8 cellular contexts compared by ENCODE assay signal in the genomic region with DNA sequence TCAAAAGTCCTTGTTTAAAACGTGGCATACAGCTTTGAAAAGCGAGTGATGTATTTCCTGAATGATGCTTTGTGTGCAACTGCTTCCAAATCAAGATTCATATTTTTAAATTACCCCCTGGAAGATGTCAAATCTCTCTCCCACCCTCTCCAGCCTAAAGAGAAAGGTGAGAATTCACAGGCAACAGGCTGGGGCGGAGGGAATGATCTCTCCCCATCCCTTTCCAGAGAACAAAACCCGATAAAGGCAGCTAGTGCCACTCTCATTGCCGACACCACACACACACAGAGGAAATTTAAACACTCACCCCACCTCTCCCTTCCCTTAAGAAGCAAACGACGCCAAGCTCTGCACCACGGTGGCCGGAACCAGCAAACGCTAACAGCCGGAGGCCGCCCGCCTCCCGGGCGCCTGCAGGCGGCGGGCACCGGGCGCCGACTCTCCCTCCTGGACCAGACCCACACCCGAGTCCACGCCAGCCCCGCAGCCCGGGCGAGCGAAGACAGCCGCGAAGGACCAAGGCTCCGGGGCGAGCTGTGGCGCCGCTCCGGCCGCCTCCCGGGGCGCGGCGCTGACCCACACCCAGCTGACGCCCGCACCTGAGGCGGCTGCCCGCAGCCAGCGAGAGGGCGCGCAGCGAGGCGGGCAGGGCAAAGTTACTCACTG. TPM values are rescaled to one million over a fixed set of nuclear protein-coding genes. Genes with fewer than 3 reads are reported as not detected.
DNase-seq lines count a peak whose midpoint lies in the region; ATAC-seq lines count a peak whose summit lies in the region.

No MANE protein-coding gene starts in this region.

- peaks cover 34 to 55% of the 10 kb centered on the region in 2 donors for H3K4me1 Mint-ChIP-seq in stimulated activated naive B cell treated with anti-CD40 and anti-IgM and Interleukin-4, amounts not matched to agents 10 μg/mL and 1 μg/mL and 100 μg/mL, for 72 hours

- peak overlapping the region; percentile 85 to 94 for H3K4me3 Mint-ChIP-seq in stimulated activated naive B cell treated with anti-CD40 and anti-IgM and Interleukin-4, amounts not matched to agents 10 μg/mL and 1 μg/mL and 100 μg/mL, for 72 hours

- peak overlapping the region; percentile 80 for H3K56ac ChIP-seq in mesendoderm (ENCODE audit: low read length)

- H3K36me3 Mint-ChIP-seq in stimulated activated naive B cell treated with anti-CD40 and anti-IgM and Interleukin-4, amounts not matched to agents 10 μg/mL and 1 μg/mL and 100 μg/mL, for 72 hours = peaks cover 7 to 24% of the 10 kb centered on the region in 2 donors

- peaks cover 22% of the 10 kb centered on the region for H3K4me1 ChIP-seq in mesendoderm (ENCODE audit: control insufficient read depth, low read depth, low read length)

- no peaks in the 10 kb centered on the region for H3K27me3 Mint-ChIP-seq in stimulated activated naive B cell treated with anti-CD40 and anti-IgM and Interleukin-4, amounts not matched to agents 10 μg/mL and 1 μg/mL and 100 μg/mL, for 72 hours

- H3K27me3 ChIP-seq in mesendoderm (ENCODE audit: insufficient read depth, low read length, poor library complexity) = no peaks in the 10 kb centered on the region

- no peak overlapping the region for H2AK5ac ChIP-seq in mesendoderm (ENCODE audit: low read length)

- ATAC-seq in GM21367 (IDR thresholded peaks at IDR 0.05; ENCODE audit: unreplicated experiment) (peak; percentile 21), HG03575 (IDR thresholded peaks at IDR 0.05; ENCODE audit: extremely low read depth, insufficient number of reproducible peaks, low FRiP score, unreplicated experiment) (peak; percentile 2)
- peak; percentile 29 to 32 for ATAC-seq in stimulated activated naive B cell treated with anti-CD40 and anti-IgM and Interleukin-4, amounts not matched to agents 10 μg/mL and 1 μg/mL and 100 μg/mL, for 72 hours (replicated peaks)

- WGBS in mesendoderm (ENCODE audit: extremely low coverage, insufficient coverage, low lambda C conversion rate) = no CpG with 5 or more reads among the region's 47 CpGs

- no peak overlapping the region for H4K5ac ChIP-seq in mesendoderm (ENCODE audit: low read length)

- peaks cover 73% of the 10 kb centered on the region for H3K79me2 ChIP-seq in mesendoderm (ENCODE audit: control insufficient read depth, insufficient read depth, low read length)

- peaks cover 4% of the 10 kb centered on the region for H3K36me3 ChIP-seq in mesendoderm (ENCODE audit: control insufficient read depth, insufficient read depth, low read length)

- peak overlapping the region; percentile 48 for H2BK120ac ChIP-seq in mesendoderm (ENCODE audit: low read depth, low read length)

- H3K9ac ChIP-seq in mesendoderm (ENCODE audit: low read length) = peak overlapping the region; percentile 79

- peak overlapping the region; percentile 79 for H3K4me3 ChIP-seq in mesendoderm (ENCODE audit: low read length)

- H3K4ac ChIP-seq in mesendoderm (ENCODE audit: low read depth, low read length) = no peak overlapping the region

- H2BK15ac ChIP-seq in mesendoderm (replicated peaks; ENCODE audit: low read depth) = peak overlapping the region; percentile 21

- H2BK5ac ChIP-seq in mesendoderm (ENCODE audit: low read length) = no peak overlapping the region

- peak overlapping the region; percentile 96 for H3K27ac ChIP-seq in mesendoderm (ENCODE audit: low read depth, low read length)

- H3K79me1 ChIP-seq in mesendoderm (ENCODE audit: low read length) = peaks cover 30% of the 10 kb centered on the region

- peak overlapping the region; percentile 84 for H3K4me2 ChIP-seq in mesendoderm (ENCODE audit: low read length)

- DNase-seq in EH (ENCODE audit: low read depth) = peak; percentile 51
- peak; percentile 67 for DNase-seq in UCSD-AML1 (lab: John Stamatoyannopoulos, UW; ENCODE audit: unreplicated experiment)
- peak; percentile 58 for DNase-seq in dermis blood vessel endothelial cell
- peak; percentile 51 for DNase-seq in mesendoderm
- DNase-seq in stimulated activated naive B cell treated with anti-CD40 and anti-IgM and Interleukin-4, amounts not matched to agents 10 μg/mL and 1 μg/mL and 100 μg/mL, for 72 hours = no peak
- no peak for DNase-seq in NCI-H128 (lab: John Stamatoyannopoulos, UW; ENCODE audit: unreplicated experiment)

- no peak overlapping the region for H3K23ac ChIP-seq in mesendoderm (ENCODE audit: low read length)

- H3K18ac ChIP-seq in mesendoderm (ENCODE audit: low read length) = peak overlapping the region; percentile 91

- H4K8ac ChIP-seq in mesendoderm (ENCODE audit: low read depth, low read length) = no peak overlapping the region

- H3K27ac Mint-ChIP-seq in stimulated activated naive B cell treated with anti-CD40 and anti-IgM and Interleukin-4, amounts not matched to agents 10 μg/mL and 1 μg/mL and 100 μg/mL, for 72 hours = peak overlapping the region; percentile 84

- H3K9me3 Mint-ChIP-seq in stimulated activated naive B cell treated with anti-CD40 and anti-IgM and Interleukin-4, amounts not matched to agents 10 μg/mL and 1 μg/mL and 100 μg/mL, for 72 hours = no peaks in the 10 kb centered on the region

RNA-seq across cellular contexts. Expression of a gene that starts 0.5 kb away (rescaled TPM):
- total RNA-seq in dermis blood vessel endothelial cell = 12.4 and 12.8 TPM in 2 replicates
- 8.9 TPM for polyA plus RNA-seq in mesendoderm (2013, experiment 1 of 2)
- 9.3 TPM for polyA plus RNA-seq in mesendoderm (2013, experiment 2 of 2)

RNA-seq across cellular contexts. Expression of a gene that starts 1.8 kb away (rescaled TPM):
- 106 and 116 TPM in 2 replicates for total RNA-seq in dermis blood vessel endothelial cell
- polyA plus RNA-seq in mesendoderm (2013, experiment 1 of 2) = 313 TPM
- 316 TPM for polyA plus RNA-seq in mesendoderm (2013, experiment 2 of 2)

Comparison
In these comparisons a context has a peak if more than half of its experiments do, and no peak if none do; other contexts are left out.
1. DNase-seq: peak in EH (single experiment), UCSD-AML1 (single experiment), dermis blood vessel endothelial cell (single experiment) and mesendoderm (single experiment); none in stimulated activated naive B cell treated with anti-CD40 and anti-IgM and Interleukin-4, amounts not matched to agents 10 μg/mL and 1 μg/mL and 100 μg/mL, for 72 hours (single experiment) and NCI-H128 (single experiment).
2. Peak in every context shown above with its lines, with median percentiles within 50 percentile points of each other: ATAC-seq.